1 cellular context compared by ENCODE assay signal in genomic region chr9:16715404-16715803, GRCh38.
TF ChIP-seq lines count a peak whose summit lies in the region.

No MANE protein-coding gene starts in this region.

TF ChIP-seq in IMR-90, 13 proteins besides CTCF, POLR2A, EP300 and RAD21:
- TF ChIP-seq MAZ (IDR thresholded peaks at IDR 0.05; ENCODE audit: borderline replicate concordance, low read depth, low read length), result no peak
- no peak for TF ChIP-seq FOS (IDR thresholded peaks at IDR 0.05; ENCODE audit: low read depth, low read length)
- no peak for TF ChIP-seq MXI1 (IDR thresholded peaks at IDR 0.05; ENCODE audit: borderline replicate concordance, low read depth, low read length)
- TF ChIP-seq CEBPB (IDR thresholded peaks at IDR 0.05; ENCODE audit: low read depth, low read length), result no peak
- TF ChIP-seq MAFK (IDR thresholded peaks at IDR 0.05; ENCODE audit: low read depth, low read length), result no peak
- no peak for TF ChIP-seq SMC3 (IDR thresholded peaks at IDR 0.05; ENCODE audit: low read depth, low read length)
- no peak for TF ChIP-seq USF2 (IDR thresholded peaks at IDR 0.05; ENCODE audit: low read depth, low read length)
- TF ChIP-seq CHD1 (IDR thresholded peaks at IDR 0.05; ENCODE audit: low read depth, low read length), result no peak
